ENCODE assay signal across 1 cellular context in genomic region chr13:106714271-106714670, GRCh38.
TF ChIP-seq lines count a peak whose summit lies in the region.

No MANE protein-coding gene starts in this region.

TF ChIP-seq in HepG2, 621 proteins besides CTCF, POLR2A, EP300 and RAD21 (continued from another document):
- TF ChIP-seq, protein P1, sequence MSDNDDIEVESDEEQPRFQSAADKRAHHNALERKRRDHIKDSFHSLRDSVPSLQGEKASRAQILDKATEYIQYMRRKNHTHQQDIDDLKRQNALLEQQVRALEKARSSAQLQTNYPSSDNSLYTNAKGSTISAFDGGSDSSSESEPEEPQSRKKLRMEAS (IDR thresholded peaks at IDR 0.05): no peak
- TF ChIP-seq GRHL1 (CRISPR knock-in tag; conservative IDR thresholded peaks at IDR 0.05) (no peak), SOX5 (CRISPR knock-in tag; IDR thresholded peaks at IDR 0.05; ENCODE audit: borderline replicate concordance) (no peak), ZNF713 (CRISPR knock-in tag; IDR thresholded peaks at IDR 0.05) (no peak), CBFB (CRISPR knock-in tag; IDR thresholded peaks at IDR 0.05) (no peak), PHB2 (IDR thresholded peaks at IDR 0.05; ENCODE audit: partially characterized antibody) (no peak)
TF ChIP-seq in HepG2: peak in this region for 2.
